In the genomic region with DNA sequence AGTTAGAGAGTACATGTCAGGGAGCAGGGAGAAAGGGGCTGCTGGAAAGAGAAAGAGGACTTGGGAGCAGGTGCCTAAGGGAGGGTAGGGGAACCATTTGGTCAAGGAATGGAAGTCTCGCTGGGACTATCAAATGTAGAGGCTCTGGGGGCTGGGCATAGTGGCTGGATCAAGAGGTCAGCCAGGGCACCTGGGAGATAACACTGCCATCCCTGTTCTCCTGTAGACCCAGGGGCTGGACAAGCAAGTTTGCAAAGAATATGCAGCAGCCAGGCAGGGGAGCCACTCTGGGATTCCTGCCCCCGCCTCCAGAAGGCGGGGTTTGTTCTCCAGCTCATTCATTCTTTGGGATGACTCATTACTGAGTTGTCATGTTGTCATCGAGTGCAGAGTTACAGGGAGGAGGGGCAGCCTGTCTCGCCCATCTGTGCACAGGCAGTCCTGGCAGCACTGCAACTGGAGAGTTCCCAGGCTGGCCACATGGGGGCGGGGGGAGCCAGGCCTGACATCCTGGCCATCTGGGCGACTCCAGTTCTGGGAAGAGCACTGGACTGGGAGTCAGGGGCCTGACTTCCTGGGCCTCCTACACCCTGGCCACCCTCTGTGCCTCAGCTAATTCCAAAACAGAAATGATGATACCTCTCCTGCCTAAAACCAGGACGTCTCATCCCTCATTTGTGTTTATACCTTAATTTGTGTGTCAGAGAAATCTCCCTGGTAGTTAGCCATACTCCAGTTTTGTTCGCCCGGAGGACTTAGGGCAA, we compare ENCODE assay signal across 1 cellular context.
TF ChIP-seq lines count a peak whose summit lies in the region.

No MANE protein-coding gene starts in this region.

TF ChIP-seq in GM12878, 131 proteins besides CTCF, POLR2A, EP300 and RAD21 (continued from another document and continues in another):
- TF ChIP-seq, protein P1, sequence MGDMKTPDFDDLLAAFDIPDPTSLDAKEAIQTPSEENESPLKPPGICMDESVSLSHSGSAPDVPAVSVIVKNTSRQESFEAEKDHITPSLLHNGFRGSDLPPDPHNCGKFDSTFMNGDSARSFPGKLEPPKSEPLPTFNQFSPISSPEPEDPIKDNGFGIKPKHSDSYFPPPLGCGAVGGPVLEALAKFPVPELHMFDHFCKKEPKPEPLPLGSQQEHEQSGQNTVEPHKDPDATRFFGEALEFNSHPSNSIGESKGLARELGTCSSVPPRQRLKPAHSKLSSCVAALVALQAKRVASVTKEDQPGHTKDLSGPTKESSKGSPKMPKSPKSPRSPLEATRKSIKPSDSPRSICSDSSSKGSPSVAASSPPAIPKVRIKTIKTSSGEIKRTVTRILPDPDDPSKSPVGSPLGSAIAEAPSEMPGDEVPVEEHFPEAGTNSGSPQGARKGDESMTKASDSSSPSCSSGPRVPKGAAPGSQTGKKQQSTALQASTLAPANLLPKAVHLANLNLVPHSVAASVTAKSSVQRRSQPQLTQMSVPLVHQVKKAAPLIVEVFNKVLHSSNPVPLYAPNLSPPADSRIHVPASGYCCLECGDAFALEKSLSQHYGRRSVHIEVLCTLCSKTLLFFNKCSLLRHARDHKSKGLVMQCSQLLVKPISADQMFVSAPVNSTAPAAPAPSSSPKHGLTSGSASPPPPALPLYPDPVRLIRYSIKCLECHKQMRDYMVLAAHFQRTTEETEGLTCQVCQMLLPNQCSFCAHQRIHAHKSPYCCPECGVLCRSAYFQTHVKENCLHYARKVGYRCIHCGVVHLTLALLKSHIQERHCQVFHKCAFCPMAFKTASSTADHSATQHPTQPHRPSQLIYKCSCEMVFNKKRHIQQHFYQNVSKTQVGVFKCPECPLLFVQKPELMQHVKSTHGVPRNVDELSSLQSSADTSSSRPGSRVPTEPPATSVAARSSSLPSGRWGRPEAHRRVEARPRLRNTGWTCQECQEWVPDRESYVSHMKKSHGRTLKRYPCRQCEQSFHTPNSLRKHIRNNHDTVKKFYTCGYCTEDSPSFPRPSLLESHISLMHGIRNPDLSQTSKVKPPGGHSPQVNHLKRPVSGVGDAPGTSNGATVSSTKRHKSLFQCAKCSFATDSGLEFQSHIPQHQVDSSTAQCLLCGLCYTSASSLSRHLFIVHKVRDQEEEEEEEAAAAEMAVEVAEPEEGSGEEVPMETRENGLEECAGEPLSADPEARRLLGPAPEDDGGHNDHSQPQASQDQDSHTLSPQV (IDR thresholded peaks at IDR 0.05) = no peak
- no peak for TF ChIP-seq STAT3 (IDR thresholded peaks at IDR 0.05; ENCODE audit: low read depth, low read length)
- TF ChIP-seq BACH1 (IDR thresholded peaks at IDR 0.05; ENCODE audit: borderline replicate concordance) = peak; percentile 53; the same call in 1 of the 2 replicates
- TF ChIP-seq PAX5 (IDR thresholded peaks at IDR 0.05; ENCODE audit: borderline replicate concordance, low read depth, low read length) = 0 out of 2 replicates have a peak, but pooled peaks have one; percentile 8
- TF ChIP-seq BHLHE40 (IDR thresholded peaks at IDR 0.05; ENCODE audit: borderline replicate concordance in 1 of 2, low read depth in 2 of 2, low read length in 1 of 2) = peak in 1 of 2 experiments; percentile 34; a peak in 2 of 4 replicates
- TF ChIP-seq WRNIP1 (IDR thresholded peaks at IDR 0.05; ENCODE audit: borderline replicate concordance, low read depth, low read length) = no peak
- TF ChIP-seq, protein P2, sequence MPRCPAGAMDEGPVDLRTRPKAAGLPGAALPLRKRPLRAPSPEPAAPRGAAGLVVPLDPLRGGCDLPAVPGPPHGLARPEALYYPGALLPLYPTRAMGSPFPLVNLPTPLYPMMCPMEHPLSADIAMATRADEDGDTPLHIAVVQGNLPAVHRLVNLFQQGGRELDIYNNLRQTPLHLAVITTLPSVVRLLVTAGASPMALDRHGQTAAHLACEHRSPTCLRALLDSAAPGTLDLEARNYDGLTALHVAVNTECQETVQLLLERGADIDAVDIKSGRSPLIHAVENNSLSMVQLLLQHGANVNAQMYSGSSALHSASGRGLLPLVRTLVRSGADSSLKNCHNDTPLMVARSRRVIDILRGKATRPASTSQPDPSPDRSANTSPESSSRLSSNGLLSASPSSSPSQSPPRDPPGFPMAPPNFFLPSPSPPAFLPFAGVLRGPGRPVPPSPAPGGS (IDR thresholded peaks at IDR 0.05; ENCODE audit: borderline replicate concordance, insufficient read depth, low read depth, low read length, poor library complexity, severe bottlenecking) = no peak
- peak; percentile 69 for TF ChIP-seq EED (IDR thresholded peaks at IDR 0.05; ENCODE audit: low read depth)
- TF ChIP-seq, protein P3, sequence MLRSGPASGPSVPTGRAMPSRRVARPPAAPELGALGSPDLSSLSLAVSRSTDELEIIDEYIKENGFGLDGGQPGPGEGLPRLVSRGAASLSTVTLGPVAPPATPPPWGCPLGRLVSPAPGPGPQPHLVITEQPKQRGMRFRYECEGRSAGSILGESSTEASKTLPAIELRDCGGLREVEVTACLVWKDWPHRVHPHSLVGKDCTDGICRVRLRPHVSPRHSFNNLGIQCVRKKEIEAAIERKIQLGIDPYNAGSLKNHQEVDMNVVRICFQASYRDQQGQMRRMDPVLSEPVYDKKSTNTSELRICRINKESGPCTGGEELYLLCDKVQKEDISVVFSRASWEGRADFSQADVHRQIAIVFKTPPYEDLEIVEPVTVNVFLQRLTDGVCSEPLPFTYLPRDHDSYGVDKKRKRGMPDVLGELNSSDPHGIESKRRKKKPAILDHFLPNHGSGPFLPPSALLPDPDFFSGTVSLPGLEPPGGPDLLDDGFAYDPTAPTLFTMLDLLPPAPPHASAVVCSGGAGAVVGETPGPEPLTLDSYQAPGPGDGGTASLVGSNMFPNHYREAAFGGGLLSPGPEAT (IDR thresholded peaks at IDR 0.05; ENCODE audit: low read depth) = no peak
- TF ChIP-seq, protein P4, sequence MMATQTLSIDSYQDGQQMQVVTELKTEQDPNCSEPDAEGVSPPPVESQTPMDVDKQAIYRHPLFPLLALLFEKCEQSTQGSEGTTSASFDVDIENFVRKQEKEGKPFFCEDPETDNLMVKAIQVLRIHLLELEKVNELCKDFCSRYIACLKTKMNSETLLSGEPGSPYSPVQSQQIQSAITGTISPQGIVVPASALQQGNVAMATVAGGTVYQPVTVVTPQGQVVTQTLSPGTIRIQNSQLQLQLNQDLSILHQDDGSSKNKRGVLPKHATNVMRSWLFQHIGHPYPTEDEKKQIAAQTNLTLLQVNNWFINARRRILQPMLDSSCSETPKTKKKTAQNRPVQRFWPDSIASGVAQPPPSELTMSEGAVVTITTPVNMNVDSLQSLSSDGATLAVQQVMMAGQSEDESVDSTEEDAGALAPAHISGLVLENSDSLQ (IDR thresholded peaks at IDR 0.05) = 0 out of 2 replicates have a peak, but pooled peaks have one; percentile 32
- TF ChIP-seq SUPT20H (IDR thresholded peaks at IDR 0.05; ENCODE audit: borderline replicate concordance, control insufficient read depth, low read depth, low read length) = no peak
- peak; percentile 72 for TF ChIP-seq CREM (IDR thresholded peaks at IDR 0.05; ENCODE audit: low read depth)
- TF ChIP-seq, protein P5, sequence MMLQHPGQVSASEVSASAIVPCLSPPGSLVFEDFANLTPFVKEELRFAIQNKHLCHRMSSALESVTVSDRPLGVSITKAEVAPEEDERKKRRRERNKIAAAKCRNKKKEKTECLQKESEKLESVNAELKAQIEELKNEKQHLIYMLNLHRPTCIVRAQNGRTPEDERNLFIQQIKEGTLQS (IDR thresholded peaks at IDR 0.05; ENCODE audit: borderline replicate concordance, extremely low read depth, low read depth, low read length) = no peak
- TF ChIP-seq, protein P6, sequence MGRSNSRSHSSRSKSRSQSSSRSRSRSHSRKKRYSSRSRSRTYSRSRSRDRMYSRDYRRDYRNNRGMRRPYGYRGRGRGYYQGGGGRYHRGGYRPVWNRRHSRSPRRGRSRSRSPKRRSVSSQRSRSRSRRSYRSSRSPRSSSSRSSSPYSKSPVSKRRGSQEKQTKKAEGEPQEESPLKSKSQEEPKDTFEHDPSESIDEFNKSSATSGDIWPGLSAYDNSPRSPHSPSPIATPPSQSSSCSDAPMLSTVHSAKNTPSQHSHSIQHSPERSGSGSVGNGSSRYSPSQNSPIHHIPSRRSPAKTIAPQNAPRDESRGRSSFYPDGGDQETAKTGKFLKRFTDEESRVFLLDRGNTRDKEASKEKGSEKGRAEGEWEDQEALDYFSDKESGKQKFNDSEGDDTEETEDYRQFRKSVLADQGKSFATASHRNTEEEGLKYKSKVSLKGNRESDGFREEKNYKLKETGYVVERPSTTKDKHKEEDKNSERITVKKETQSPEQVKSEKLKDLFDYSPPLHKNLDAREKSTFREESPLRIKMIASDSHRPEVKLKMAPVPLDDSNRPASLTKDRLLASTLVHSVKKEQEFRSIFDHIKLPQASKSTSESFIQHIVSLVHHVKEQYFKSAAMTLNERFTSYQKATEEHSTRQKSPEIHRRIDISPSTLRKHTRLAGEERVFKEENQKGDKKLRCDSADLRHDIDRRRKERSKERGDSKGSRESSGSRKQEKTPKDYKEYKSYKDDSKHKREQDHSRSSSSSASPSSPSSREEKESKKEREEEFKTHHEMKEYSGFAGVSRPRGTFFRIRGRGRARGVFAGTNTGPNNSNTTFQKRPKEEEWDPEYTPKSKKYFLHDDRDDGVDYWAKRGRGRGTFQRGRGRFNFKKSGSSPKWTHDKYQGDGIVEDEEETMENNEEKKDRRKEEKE (IDR thresholded peaks at IDR 0.05) = no peak
- 0 out of 2 replicates have a peak, but pooled peaks have one; percentile 37 for TF ChIP-seq TCF3 (IDR thresholded peaks at IDR 0.05; ENCODE audit: borderline replicate concordance, insufficient read depth, low read depth, low read length)
- no peak for TF ChIP-seq TAF1 (IDR thresholded peaks at IDR 0.05; ENCODE audit: borderline replicate concordance, low read depth, low read length)
- peak; percentile 90 for TF ChIP-seq SMARCA5 (IDR thresholded peaks at IDR 0.05)
- TF ChIP-seq POLR2AphosphoS5 (IDR thresholded peaks at IDR 0.05; ENCODE audit: low read length) = no peak
- TF ChIP-seq IKZF1 (conservative IDR thresholded peaks at IDR 0.05) = peak; percentile 50
- no peak for TF ChIP-seq SP1 (IDR thresholded peaks at IDR 0.05; ENCODE audit: low read depth, low read length)
- TF ChIP-seq, protein P7, sequence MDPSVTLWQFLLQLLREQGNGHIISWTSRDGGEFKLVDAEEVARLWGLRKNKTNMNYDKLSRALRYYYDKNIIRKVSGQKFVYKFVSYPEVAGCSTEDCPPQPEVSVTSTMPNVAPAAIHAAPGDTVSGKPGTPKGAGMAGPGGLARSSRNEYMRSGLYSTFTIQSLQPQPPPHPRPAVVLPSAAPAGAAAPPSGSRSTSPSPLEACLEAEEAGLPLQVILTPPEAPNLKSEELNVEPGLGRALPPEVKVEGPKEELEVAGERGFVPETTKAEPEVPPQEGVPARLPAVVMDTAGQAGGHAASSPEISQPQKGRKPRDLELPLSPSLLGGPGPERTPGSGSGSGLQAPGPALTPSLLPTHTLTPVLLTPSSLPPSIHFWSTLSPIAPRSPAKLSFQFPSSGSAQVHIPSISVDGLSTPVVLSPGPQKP (IDR thresholded peaks at IDR 0.05; ENCODE audit: low read depth, low read length) = no peak
- no peak for TF ChIP-seq ZSCAN29 (IDR thresholded peaks at IDR 0.05)
- TF ChIP-seq MTA2 (IDR thresholded peaks at IDR 0.05; ENCODE audit: low read depth) = no peak
- no peak for TF ChIP-seq GABPA (IDR thresholded peaks at IDR 0.05; ENCODE audit: low read depth)
- TF ChIP-seq, protein P8, sequence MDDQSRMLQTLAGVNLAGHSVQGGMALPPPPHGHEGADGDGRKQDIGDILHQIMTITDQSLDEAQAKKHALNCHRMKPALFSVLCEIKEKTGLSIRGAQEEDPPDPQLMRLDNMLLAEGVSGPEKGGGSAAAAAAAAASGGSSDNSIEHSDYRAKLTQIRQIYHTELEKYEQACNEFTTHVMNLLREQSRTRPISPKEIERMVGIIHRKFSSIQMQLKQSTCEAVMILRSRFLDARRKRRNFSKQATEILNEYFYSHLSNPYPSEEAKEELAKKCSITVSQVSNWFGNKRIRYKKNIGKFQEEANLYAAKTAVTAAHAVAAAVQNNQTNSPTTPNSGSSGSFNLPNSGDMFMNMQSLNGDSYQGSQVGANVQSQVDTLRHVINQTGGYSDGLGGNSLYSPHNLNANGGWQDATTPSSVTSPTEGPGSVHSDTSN (IDR thresholded peaks at IDR 0.05; ENCODE audit: insufficient replicate concordance, low read depth, low read length) = no peak
- peak; percentile 59; the same call in 1 of the 2 replicates for TF ChIP-seq YY1 (IDR thresholded peaks at IDR 0.05; ENCODE audit: low read depth, low read length)
- TF ChIP-seq ZNF217 (IDR thresholded peaks at IDR 0.05) = 0 out of 2 replicates have a peak, but pooled peaks have one; percentile 40
- peak; percentile 90 for TF ChIP-seq SMC3 (IDR thresholded peaks at IDR 0.05; ENCODE audit: borderline replicate concordance, low read length)
- peak; percentile 90 for TF ChIP-seq CREB1 (IDR thresholded peaks at IDR 0.05; ENCODE audit: low read depth)
- TF ChIP-seq RB1 (IDR thresholded peaks at IDR 0.05; ENCODE audit: borderline replicate concordance) = peak; percentile 62; the same call in 1 of the 2 replicates
- no peak for TF ChIP-seq ZNF24 (IDR thresholded peaks at IDR 0.05)
- 0 out of 2 replicates have a peak, but pooled peaks have one; percentile 35 for TF ChIP-seq IRF4 (IDR thresholded peaks at IDR 0.05; ENCODE audit: low read depth, low read length)
- no peak for TF ChIP-seq CHD1 (IDR thresholded peaks at IDR 0.05; ENCODE audit: low read depth, low read length)
- no peak for TF ChIP-seq TCF7 (IDR thresholded peaks at IDR 0.05; ENCODE audit: borderline replicate concordance)
- 0 out of 2 replicates have a peak, but pooled peaks have one; percentile 20 for TF ChIP-seq GATAD2B (conservative IDR thresholded peaks at IDR 0.05; ENCODE audit: low read depth)
- TF ChIP-seq, protein P9, sequence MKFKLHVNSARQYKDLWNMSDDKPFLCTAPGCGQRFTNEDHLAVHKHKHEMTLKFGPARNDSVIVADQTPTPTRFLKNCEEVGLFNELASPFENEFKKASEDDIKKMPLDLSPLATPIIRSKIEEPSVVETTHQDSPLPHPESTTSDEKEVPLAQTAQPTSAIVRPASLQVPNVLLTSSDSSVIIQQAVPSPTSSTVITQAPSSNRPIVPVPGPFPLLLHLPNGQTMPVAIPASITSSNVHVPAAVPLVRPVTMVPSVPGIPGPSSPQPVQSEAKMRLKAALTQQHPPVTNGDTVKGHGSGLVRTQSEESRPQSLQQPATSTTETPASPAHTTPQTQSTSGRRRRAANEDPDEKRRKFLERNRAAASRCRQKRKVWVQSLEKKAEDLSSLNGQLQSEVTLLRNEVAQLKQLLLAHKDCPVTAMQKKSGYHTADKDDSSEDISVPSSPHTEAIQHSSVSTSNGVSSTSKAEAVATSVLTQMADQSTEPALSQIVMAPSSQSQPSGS (IDR thresholded peaks at IDR 0.05; ENCODE audit: low read length) = peak; percentile 58; the same call in 1 of the 2 replicates
- no peak for TF ChIP-seq MYC (IDR thresholded peaks at IDR 0.05; ENCODE audit: insufficient read depth, insufficient read length, insufficient replicate concordance, low read length, severe bottlenecking)
- TF ChIP-seq POLR2AphosphoS2 (IDR thresholded peaks at IDR 0.05; ENCODE audit: low read depth, low read length) = no peak
- 0 out of 2 replicates have a peak, but pooled peaks have one; percentile 58 for TF ChIP-seq TCF12 (IDR thresholded peaks at IDR 0.05; ENCODE audit: low read depth, low read length)
- peak; percentile 31; the same call in 1 of the 2 replicates for TF ChIP-seq FOXK2 (IDR thresholded peaks at IDR 0.05)
- no peak for TF ChIP-seq LARP7 (IDR thresholded peaks at IDR 0.05)
- no peak for TF ChIP-seq MYB (IDR thresholded peaks at IDR 0.05; ENCODE audit: borderline replicate concordance, low read depth, low read length)
- 0 out of 2 replicates have a peak, but pooled peaks have one; percentile 15 for TF ChIP-seq DPF2 (IDR thresholded peaks at IDR 0.05)
